Comparison of ENCODE assay signal across 1 cellular context in the genomic region with DNA sequence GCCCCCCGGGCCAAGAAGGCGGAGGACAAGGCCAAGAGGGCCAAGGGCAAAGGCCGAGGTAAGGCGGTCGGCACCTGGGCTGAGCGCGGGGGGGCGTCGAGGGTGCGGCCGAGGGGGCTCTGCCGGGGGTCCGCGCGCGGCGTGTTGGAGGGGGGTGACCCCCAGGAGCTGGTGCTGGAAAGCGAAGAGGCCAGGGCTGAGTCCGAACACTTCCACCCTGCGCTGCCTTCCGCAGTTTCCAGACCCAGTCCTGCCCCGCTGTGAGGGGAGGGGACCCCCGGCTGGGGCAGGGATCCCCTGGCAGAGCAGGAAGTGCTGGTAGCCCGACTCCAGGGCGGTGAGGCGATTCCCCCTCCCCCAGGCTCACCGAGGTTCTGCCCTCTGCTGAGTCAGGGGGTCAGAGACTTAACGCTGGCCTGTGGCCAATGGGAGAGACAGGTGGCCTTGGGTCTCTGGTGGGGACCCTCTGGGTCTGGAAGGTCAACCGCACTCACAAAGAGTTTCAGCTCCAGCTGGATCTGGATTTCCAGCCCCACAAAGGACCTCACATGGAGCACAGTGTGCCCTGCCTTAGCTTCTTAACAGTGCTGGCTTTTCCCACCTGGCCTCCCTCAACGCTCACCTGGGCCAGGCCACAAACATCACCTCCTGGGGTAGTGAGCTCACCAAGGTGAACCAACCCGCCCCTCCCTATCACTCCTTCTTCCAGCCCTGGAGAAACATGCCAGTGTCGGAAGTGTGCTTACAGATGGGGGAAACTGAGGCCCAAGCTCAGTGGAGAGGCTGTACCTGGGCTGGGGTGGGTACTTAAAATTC.
TF ChIP-seq lines count a peak whose summit lies in the region.

No MANE protein-coding gene starts in this region.

TF ChIP-seq in HepG2, 621 proteins besides CTCF, POLR2A, EP300 and RAD21 (continued from another document and continues in another):
- TF ChIP-seq NFIC (IDR thresholded peaks at IDR 0.05; ENCODE audit: low read length) (no peak), SAP130 (CRISPR knock-in tag; IDR thresholded peaks at IDR 0.05; ENCODE audit: low read depth) (peak; percentile 72), KLF9 (CRISPR knock-in tag; IDR thresholded peaks at IDR 0.05; ENCODE audit: low read depth) (no peak), PHB2 (IDR thresholded peaks at IDR 0.05; ENCODE audit: partially characterized antibody) (no peak), CENPT (CRISPR knock-in tag; IDR thresholded peaks at IDR 0.05; ENCODE audit: low read depth) (no peak), SIN3A (IDR thresholded peaks at IDR 0.05; ENCODE audit: borderline replicate concordance, low read depth, low read length) (no peak), FOXA1 (IDR thresholded peaks at IDR 0.05) (no peak), FOXA1 (CRISPR knock-in tag; IDR thresholded peaks at IDR 0.05) (no peak), ZNF773 (CRISPR knock-in tag; IDR thresholded peaks at IDR 0.05; ENCODE audit: borderline replicate concordance) (no peak), ZSCAN9 (CRISPR knock-in tag; IDR thresholded peaks at IDR 0.05; ENCODE audit: borderline replicate concordance) (0 out of 2 replicates have a peak, but pooled peaks have one; percentile 59), RBM22 (optimal IDR thresholded peaks at IDR 0.05; ENCODE audit: low read length) (no peak), ZNF460 (CRISPR knock-in tag; IDR thresholded peaks at IDR 0.05; ENCODE audit: borderline replicate concordance) (no peak), CSRNP2 (CRISPR knock-in tag; conservative IDR thresholded peaks at IDR 0.05; ENCODE audit: low read depth) (no peak), ATF7-NPFF (CRISPR knock-in tag; IDR thresholded peaks at IDR 0.05; ENCODE audit: low read depth) (no peak; the same call in 1 of the 2 replicates), ZMAT5 (CRISPR knock-in tag; IDR thresholded peaks at IDR 0.05; ENCODE audit: borderline replicate concordance, low read depth) (no peak), SMC3 (IDR thresholded peaks at IDR 0.05; ENCODE audit: low read length) (no peak), SMAD9 (CRISPR knock-in tag; IDR thresholded peaks at IDR 0.05) (no peak), SAFB2 (CRISPR knock-in tag; IDR thresholded peaks at IDR 0.05; ENCODE audit: borderline replicate concordance, low read depth) (no peak), CBX5 (CRISPR knock-in tag; IDR thresholded peaks at IDR 0.05; ENCODE audit: borderline replicate concordance) (peak; percentile 56; the same call in 1 of the 2 replicates), SIX1 (CRISPR knock-in tag; IDR thresholded peaks at IDR 0.05; ENCODE audit: borderline replicate concordance) (no peak), ATF7 (IDR thresholded peaks at IDR 0.05) (no peak), ATF7 (CRISPR knock-in tag; IDR thresholded peaks at IDR 0.05) (0 out of 2 replicates have a peak, but pooled peaks have one; percentile 25), MEF2D (CRISPR knock-in tag; IDR thresholded peaks at IDR 0.05) (0 out of 2 replicates have a peak, but pooled peaks have one; percentile 8), ZNF326 (CRISPR knock-in tag; IDR thresholded peaks at IDR 0.05; ENCODE audit: borderline replicate concordance) (no peak), ZSCAN31 (CRISPR knock-in tag; IDR thresholded peaks at IDR 0.05; ENCODE audit: low read depth) (0 out of 2 replicates have a peak, but pooled peaks have one; percentile 39), SIN3B (IDR thresholded peaks at IDR 0.05; ENCODE audit: low read length) (no peak), PCBP2 (optimal IDR thresholded peaks at IDR 0.05; ENCODE audit: low read depth, low read length, poor library complexity, severe bottlenecking) (no peak), FOXP4 (CRISPR knock-in tag; IDR thresholded peaks at IDR 0.05) (no peak), MEIS1 (CRISPR knock-in tag; IDR thresholded peaks at IDR 0.05; ENCODE audit: borderline replicate concordance) (no peak), ARID2 (CRISPR knock-in tag; IDR thresholded peaks at IDR 0.05; ENCODE audit: borderline replicate concordance) (no peak), NCOR1 (IDR thresholded peaks at IDR 0.05; ENCODE audit: borderline replicate concordance, low read length) (no peak), NFIB (CRISPR knock-in tag; IDR thresholded peaks at IDR 0.05; ENCODE audit: borderline replicate concordance) (no peak), ARNT2 (CRISPR knock-in tag; IDR thresholded peaks at IDR 0.05; ENCODE audit: low read depth) (peak; percentile 44; the same call in 1 of the 2 replicates), JUNB (CRISPR knock-in tag; IDR thresholded peaks at IDR 0.05; ENCODE audit: borderline replicate concordance) (no peak), AGO1 (IDR thresholded peaks at IDR 0.05; ENCODE audit: low read depth, low read length, poor library complexity, severe bottlenecking) (no peak), ZNF589 (CRISPR knock-in tag; conservative IDR thresholded peaks at IDR 0.05) (no peak), ZNF782 (CRISPR knock-in tag; IDR thresholded peaks at IDR 0.05; ENCODE audit: borderline replicate concordance) (no peak), TP53 (CRISPR knock-in tag; conservative IDR thresholded peaks at IDR 0.05) (no peak), HNF1B (CRISPR knock-in tag; IDR thresholded peaks at IDR 0.05) (peak; percentile 50; the same call in 1 of the 2 replicates), ZNF558 (CRISPR knock-in tag; IDR thresholded peaks at IDR 0.05; ENCODE audit: borderline replicate concordance) (no peak), PREB (CRISPR knock-in tag; IDR thresholded peaks at IDR 0.05) (no peak)
- TF ChIP-seq, protein P1, sequence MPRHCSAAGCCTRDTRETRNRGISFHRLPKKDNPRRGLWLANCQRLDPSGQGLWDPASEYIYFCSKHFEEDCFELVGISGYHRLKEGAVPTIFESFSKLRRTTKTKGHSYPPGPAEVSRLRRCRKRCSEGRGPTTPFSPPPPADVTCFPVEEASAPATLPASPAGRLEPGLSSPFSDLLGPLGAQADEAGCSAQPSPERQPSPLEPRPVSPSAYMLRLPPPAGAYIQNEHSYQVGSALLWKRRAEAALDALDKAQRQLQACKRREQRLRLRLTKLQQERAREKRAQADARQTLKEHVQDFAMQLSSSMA (CRISPR knock-in tag; IDR thresholded peaks at IDR 0.05), result no peak
- TF ChIP-seq, protein P2, sequence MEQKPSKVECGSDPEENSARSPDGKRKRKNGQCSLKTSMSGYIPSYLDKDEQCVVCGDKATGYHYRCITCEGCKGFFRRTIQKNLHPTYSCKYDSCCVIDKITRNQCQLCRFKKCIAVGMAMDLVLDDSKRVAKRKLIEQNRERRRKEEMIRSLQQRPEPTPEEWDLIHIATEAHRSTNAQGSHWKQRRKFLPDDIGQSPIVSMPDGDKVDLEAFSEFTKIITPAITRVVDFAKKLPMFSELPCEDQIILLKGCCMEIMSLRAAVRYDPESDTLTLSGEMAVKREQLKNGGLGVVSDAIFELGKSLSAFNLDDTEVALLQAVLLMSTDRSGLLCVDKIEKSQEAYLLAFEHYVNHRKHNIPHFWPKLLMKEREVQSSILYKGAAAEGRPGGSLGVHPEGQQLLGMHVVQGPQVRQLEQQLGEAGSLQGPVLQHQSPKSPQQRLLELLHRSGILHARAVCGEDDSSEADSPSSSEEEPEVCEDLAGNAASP (CRISPR knock-in tag; IDR thresholded peaks at IDR 0.05; ENCODE audit: borderline replicate concordance), result peak; percentile 23; the same call in 1 of the 2 replicates
- TF ChIP-seq, protein P3, sequence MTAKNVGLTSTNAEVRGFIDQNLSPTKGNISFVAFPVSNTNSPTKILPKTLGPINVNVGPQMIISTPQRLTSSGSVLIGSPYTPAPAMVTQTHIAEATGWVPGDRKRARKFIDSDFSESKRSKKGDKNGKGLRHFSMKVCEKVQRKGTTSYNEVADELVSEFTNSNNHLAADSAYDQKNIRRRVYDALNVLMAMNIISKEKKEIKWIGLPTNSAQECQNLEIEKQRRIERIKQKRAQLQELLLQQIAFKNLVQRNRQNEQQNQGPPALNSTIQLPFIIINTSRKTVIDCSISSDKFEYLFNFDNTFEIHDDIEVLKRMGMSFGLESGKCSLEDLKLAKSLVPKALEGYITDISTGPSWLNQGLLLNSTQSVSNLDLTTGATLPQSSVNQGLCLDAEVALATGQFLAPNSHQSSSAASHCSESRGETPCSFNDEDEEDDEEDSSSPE (CRISPR knock-in tag; IDR thresholded peaks at IDR 0.05), result peak; percentile 42; the same call in 1 of the 2 replicates
- TF ChIP-seq, protein P4, sequence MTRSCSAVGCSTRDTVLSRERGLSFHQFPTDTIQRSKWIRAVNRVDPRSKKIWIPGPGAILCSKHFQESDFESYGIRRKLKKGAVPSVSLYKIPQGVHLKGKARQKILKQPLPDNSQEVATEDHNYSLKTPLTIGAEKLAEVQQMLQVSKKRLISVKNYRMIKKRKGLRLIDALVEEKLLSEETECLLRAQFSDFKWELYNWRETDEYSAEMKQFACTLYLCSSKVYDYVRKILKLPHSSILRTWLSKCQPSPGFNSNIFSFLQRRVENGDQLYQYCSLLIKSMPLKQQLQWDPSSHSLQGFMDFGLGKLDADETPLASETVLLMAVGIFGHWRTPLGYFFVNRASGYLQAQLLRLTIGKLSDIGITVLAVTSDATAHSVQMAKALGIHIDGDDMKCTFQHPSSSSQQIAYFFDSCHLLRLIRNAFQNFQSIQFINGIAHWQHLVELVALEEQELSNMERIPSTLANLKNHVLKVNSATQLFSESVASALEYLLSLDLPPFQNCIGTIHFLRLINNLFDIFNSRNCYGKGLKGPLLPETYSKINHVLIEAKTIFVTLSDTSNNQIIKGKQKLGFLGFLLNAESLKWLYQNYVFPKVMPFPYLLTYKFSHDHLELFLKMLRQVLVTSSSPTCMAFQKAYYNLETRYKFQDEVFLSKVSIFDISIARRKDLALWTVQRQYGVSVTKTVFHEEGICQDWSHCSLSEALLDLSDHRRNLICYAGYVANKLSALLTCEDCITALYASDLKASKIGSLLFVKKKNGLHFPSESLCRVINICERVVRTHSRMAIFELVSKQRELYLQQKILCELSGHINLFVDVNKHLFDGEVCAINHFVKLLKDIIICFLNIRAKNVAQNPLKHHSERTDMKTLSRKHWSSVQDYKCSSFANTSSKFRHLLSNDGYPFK (CRISPR knock-in tag; IDR thresholded peaks at IDR 0.05; ENCODE audit: borderline replicate concordance), result no peak
- TF ChIP-seq, protein P5, sequence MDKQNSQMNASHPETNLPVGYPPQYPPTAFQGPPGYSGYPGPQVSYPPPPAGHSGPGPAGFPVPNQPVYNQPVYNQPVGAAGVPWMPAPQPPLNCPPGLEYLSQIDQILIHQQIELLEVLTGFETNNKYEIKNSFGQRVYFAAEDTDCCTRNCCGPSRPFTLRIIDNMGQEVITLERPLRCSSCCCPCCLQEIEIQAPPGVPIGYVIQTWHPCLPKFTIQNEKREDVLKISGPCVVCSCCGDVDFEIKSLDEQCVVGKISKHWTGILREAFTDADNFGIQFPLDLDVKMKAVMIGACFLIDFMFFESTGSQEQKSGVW (CRISPR knock-in tag; IDR thresholded peaks at IDR 0.05; ENCODE audit: borderline replicate concordance), result no peak
